Comparison of ENCODE assay signal across 2 cellular contexts in the genomic region with DNA sequence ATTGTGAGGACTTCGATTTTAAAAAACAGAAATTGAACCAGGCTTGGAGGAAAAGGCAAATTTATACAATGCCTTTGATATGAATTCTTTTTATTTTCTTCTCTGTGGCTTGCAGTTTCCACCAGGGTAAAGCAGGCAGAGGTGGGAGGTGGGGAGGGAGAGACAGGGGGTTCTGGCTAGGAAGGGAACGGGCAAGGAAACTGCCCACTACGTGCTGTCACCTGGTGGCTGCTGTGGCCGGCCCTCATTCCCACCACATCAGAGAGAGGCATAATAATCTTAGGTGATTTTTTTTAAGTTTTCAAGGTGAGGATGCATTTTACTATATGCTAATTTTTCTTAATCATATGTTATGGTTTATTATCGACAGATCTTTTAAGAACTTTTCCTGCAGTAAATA.
TF ChIP-seq lines count a peak whose summit lies in the region.

No MANE protein-coding gene starts in this region.

TF ChIP-seq in GM23338, 12 proteins besides CTCF, POLR2A, EP300 and RAD21:
- no peak for TF ChIP-seq NANOG (IDR thresholded peaks at IDR 0.05; ENCODE audit: borderline replicate concordance)
- TF ChIP-seq EZH2 (IDR thresholded peaks at IDR 0.05; ENCODE audit: low read depth, unreplicated experiment): no peak
- TF ChIP-seq ZNF331 (CRISPR knock-in tag; IDR thresholded peaks at IDR 0.05; ENCODE audit: low read depth): no peak
- no peak for TF ChIP-seq STAT1 (IDR thresholded peaks at IDR 0.05; ENCODE audit: unreplicated experiment)
- no peak for TF ChIP-seq CREB1 (CRISPR knock-in tag; IDR thresholded peaks at IDR 0.05; ENCODE audit: low read depth)
- TF ChIP-seq POLR2AphosphoS5 (IDR thresholded peaks at IDR 0.05; ENCODE audit: low read depth): no peak
- TF ChIP-seq EZH2phosphoT487 (IDR thresholded peaks at IDR 0.05; ENCODE audit: unreplicated experiment): no peak
- TF ChIP-seq, protein P1, sequence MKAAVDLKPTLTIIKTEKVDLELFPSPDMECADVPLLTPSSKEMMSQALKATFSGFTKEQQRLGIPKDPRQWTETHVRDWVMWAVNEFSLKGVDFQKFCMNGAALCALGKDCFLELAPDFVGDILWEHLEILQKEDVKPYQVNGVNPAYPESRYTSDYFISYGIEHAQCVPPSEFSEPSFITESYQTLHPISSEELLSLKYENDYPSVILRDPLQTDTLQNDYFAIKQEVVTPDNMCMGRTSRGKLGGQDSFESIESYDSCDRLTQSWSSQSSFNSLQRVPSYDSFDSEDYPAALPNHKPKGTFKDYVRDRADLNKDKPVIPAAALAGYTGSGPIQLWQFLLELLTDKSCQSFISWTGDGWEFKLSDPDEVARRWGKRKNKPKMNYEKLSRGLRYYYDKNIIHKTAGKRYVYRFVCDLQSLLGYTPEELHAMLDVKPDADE (IDR thresholded peaks at IDR 0.05): no peak
- TF ChIP-seq ZNF114 (CRISPR knock-in tag; IDR thresholded peaks at IDR 0.05): no peak
- TF ChIP-seq, protein P2, sequence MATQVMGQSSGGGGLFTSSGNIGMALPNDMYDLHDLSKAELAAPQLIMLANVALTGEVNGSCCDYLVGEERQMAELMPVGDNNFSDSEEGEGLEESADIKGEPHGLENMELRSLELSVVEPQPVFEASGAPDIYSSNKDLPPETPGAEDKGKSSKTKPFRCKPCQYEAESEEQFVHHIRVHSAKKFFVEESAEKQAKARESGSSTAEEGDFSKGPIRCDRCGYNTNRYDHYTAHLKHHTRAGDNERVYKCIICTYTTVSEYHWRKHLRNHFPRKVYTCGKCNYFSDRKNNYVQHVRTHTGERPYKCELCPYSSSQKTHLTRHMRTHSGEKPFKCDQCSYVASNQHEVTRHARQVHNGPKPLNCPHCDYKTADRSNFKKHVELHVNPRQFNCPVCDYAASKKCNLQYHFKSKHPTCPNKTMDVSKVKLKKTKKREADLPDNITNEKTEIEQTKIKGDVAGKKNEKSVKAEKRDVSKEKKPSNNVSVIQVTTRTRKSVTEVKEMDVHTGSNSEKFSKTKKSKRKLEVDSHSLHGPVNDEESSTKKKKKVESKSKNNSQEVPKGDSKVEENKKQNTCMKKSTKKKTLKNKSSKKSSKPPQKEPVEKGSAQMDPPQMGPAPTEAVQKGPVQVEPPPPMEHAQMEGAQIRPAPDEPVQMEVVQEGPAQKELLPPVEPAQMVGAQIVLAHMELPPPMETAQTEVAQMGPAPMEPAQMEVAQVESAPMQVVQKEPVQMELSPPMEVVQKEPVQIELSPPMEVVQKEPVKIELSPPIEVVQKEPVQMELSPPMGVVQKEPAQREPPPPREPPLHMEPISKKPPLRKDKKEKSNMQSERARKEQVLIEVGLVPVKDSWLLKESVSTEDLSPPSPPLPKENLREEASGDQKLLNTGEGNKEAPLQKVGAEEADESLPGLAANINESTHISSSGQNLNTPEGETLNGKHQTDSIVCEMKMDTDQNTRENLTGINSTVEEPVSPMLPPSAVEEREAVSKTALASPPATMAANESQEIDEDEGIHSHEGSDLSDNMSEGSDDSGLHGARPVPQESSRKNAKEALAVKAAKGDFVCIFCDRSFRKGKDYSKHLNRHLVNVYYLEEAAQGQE (IDR thresholded peaks at IDR 0.05; ENCODE audit: unreplicated experiment): no peak

TF ChIP-seq in IMR-90, 13 proteins besides CTCF, POLR2A, EP300 and RAD21:
- no peak for TF ChIP-seq MAZ (IDR thresholded peaks at IDR 0.05; ENCODE audit: borderline replicate concordance, low read depth, low read length)
- TF ChIP-seq USF2 (IDR thresholded peaks at IDR 0.05; ENCODE audit: low read depth, low read length): no peak
- TF ChIP-seq BHLHE40 (IDR thresholded peaks at IDR 0.05; ENCODE audit: low read depth, low read length): no peak
- TF ChIP-seq FOS (IDR thresholded peaks at IDR 0.05; ENCODE audit: low read depth, low read length): no peak
- TF ChIP-seq NFE2L2 (IDR thresholded peaks at IDR 0.05; ENCODE audit: low read depth, low read length): no peak
- no peak for TF ChIP-seq RFX5 (IDR thresholded peaks at IDR 0.05; ENCODE audit: low read depth, low read length)
- no peak for TF ChIP-seq CEBPB (IDR thresholded peaks at IDR 0.05; ENCODE audit: low read depth, low read length)
- TF ChIP-seq MXI1 (IDR thresholded peaks at IDR 0.05; ENCODE audit: borderline replicate concordance, low read depth, low read length): no peak
- no peak for TF ChIP-seq RCOR1 (IDR thresholded peaks at IDR 0.05; ENCODE audit: insufficient replicate concordance, low read length)
- TF ChIP-seq, protein P3, sequence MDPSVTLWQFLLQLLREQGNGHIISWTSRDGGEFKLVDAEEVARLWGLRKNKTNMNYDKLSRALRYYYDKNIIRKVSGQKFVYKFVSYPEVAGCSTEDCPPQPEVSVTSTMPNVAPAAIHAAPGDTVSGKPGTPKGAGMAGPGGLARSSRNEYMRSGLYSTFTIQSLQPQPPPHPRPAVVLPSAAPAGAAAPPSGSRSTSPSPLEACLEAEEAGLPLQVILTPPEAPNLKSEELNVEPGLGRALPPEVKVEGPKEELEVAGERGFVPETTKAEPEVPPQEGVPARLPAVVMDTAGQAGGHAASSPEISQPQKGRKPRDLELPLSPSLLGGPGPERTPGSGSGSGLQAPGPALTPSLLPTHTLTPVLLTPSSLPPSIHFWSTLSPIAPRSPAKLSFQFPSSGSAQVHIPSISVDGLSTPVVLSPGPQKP (IDR thresholded peaks at IDR 0.05; ENCODE audit: borderline replicate concordance, low read depth, low read length): no peak
- TF ChIP-seq CHD1 (IDR thresholded peaks at IDR 0.05; ENCODE audit: low read depth, low read length): no peak
- no peak for TF ChIP-seq SMC3 (IDR thresholded peaks at IDR 0.05; ENCODE audit: low read depth, low read length)
- no peak for TF ChIP-seq MAFK (IDR thresholded peaks at IDR 0.05; ENCODE audit: low read depth, low read length)
